In genomic region chr7:150941983-150942590, GRCh38 we compare ENCODE assay signal across 8 cellular contexts. TPM values are rescaled to one million over a fixed set of nuclear protein-coding genes. Genes with fewer than 3 reads are reported as not detected.
DNase-seq lines count a peak whose midpoint lies in the region; ATAC-seq and TF ChIP-seq lines count a peak whose summit lies in the region.

No MANE protein-coding gene starts in this region.

- intact Hi-C loops in CD14-positive monocyte (cut with micrococcal nuclease), result no loop called here

- DNase-seq in NCI-H2107 treated with DMSO at 0.1 percent for 48 hours (lab: John Stamatoyannopoulos, UW; ENCODE audit: unreplicated experiment) (peak; percentile 80), mesenteric fat pad (ENCODE audit: low spot score) (peak; percentile 87), CD14-positive monocyte (ENCODE audit: low spot score) (no peak), hepatic stellate cell (ENCODE audit: low spot score) (no peak), WERI-Rb-1 (no peak)
- peak; percentile 66 to 71 for DNase-seq in activated T-cell treated with anti-CD3 and anti-CD28 coated beads, Interleukin-2, amount 50 U/mL, for 48 hours

- peaks cover 7% of the 10 kb centered on the region for H3K36me3 ChIP-seq in WERI-Rb-1

- H3K4me3 ChIP-seq in WERI-Rb-1 (ENCODE audit: low read depth, low read length), result no peak overlapping the region

- no peaks in the 10 kb centered on the region for H3K36me3 Mint-ChIP-seq in CD14-positive monocyte

- no peak for TF ChIP-seq CTCF in CD14-positive monocyte (IDR thresholded peaks at IDR 0.05)
- TF ChIP-seq CTCF in WERI-Rb-1 (IDR thresholded peaks at IDR 0.05; ENCODE audit: low read depth, low read length), result no peak

- H3K27me3 ChIP-seq in WERI-Rb-1 (ENCODE audit: insufficient read depth, low read depth, severe bottlenecking), result no peaks in the 10 kb centered on the region

- H3K27me3 Mint-ChIP-seq in CD14-positive monocyte (ENCODE audit: low read depth in 3 of 3), result peaks cover 19 to 51% (median 28%) of the 10 kb centered on the region in 3 donors

- no peak overlapping the region for H3K4me3 Mint-ChIP-seq in CD14-positive monocyte

- no peak overlapping the region for H3K27ac Mint-ChIP-seq in CD14-positive monocyte

- peaks cover 12% of the 10 kb centered on the region for H3K4me1 Mint-ChIP-seq in CD14-positive monocyte

- H3K27ac ChIP-seq in WERI-Rb-1, result no peak overlapping the region

- no peaks in the 10 kb centered on the region for H3K9me3 ChIP-seq in WERI-Rb-1 (ENCODE audit: severe bottlenecking)

- H3K9me3 Mint-ChIP-seq in CD14-positive monocyte, result no peaks in the 10 kb centered on the region

- ATAC-seq in GM18909 (IDR thresholded peaks at IDR 0.05; ENCODE audit: poor library complexity, unreplicated experiment) (peak; percentile 64), GM21723 (IDR thresholded peaks at IDR 0.05; ENCODE audit: unreplicated experiment) (no peak)

RNA-seq across cellular contexts. Expression of gene KCNH2, which starts 36.0 kb away (rescaled TPM):
- total RNA-seq in mesenteric fat pad, result 0.32 TPM
- not detected for polyA plus RNA-seq in CD14-positive monocyte

RNA-seq across cellular contexts. Expression of gene NOS3, which starts 48.7 kb away (rescaled TPM):
- total RNA-seq in mesenteric fat pad, result 57.1 TPM
- polyA plus RNA-seq in CD14-positive monocyte, result under 1 TPM; 0.26 to 0.72 TPM

Comparison
In these comparisons a context has a peak if more than half of its experiments do, and no peak if none do; other contexts are left out.
1. DNase-seq: peak in NCI-H2107 treated with DMSO at 0.1 percent for 48 hours (single experiment), activated T-cell treated with anti-CD3 and anti-CD28 coated beads, Interleukin-2, amount 50 U/mL, for 48 hours (2 of 2) and mesenteric fat pad (single experiment); none in CD14-positive monocyte (single experiment), hepatic stellate cell (single experiment) and WERI-Rb-1 (single experiment).